In genomic region chr2:61161888-61162287, GRCh38 we compare ENCODE assay signal across 14 cellular contexts. TPM values are rescaled to one million over a fixed set of nuclear protein-coding genes. Genes with fewer than 3 reads are reported as not detected.
DNase-seq lines count a peak whose midpoint lies in the region; ATAC-seq, FAIRE-seq and TF ChIP-seq lines count a peak whose summit lies in the region.
"Had no signal": no experiment of that assay in that cellular context is flagged by ENCODE, and none has a peak within 500 bp of the region (broad histone marks: within the 10 kb centered on the region; RNA-seq: fewer than 3 reads in every experiment).

TSS of gene C2orf74 (plus strand) at chr2:61162188. CDS start at chr2:61162515, 327 bp downstream.

- H3K9me3 ChIP-seq in ovary = no peaks in the 10 kb centered on the region
- H3K9me3 ChIP-seq: gastrocnemius medialis, Peyer's patch had no signal

- TF ChIP-seq CTCF in Calu3 (IDR thresholded peaks at IDR 0.05; ENCODE audit: unreplicated experiment) (no peak), ovary (IDR thresholded peaks at IDR 0.05) (no peak)

- H3K27ac ChIP-seq in ovary = no peak within 1 kb of the TSS
- H3K27ac ChIP-seq: gastrocnemius medialis, Peyer's patch had no signal

- 93 to 94% (median 93%) methylated on average over 5 of the region's 5 CpGs for WGBS in ovary, 3 donors

- CTCF ChIA-PET in Calu3 (lab: Charles Lee) = no interaction called here
- CTCF ChIA-PET in activated CD4-positive, alpha-beta memory T cell treated with anti-CD3 and anti-CD28 coated beads for 36 hours (lab: Charles Lee) = no interaction called here

- H3K4me3 ChIP-seq in ovary = no peak within 1 kb of the TSS
- H3K4me3 ChIP-seq: gastrocnemius medialis, Peyer's patch had no signal

- no TSS peak for BruUV-seq in Calu3 (replicated peaks; lab: Mats Ljungman, UMichigan)

- POLR2A ChIA-PET in activated CD4-positive, alpha-beta memory T cell treated with anti-CD3 and anti-CD28 coated beads for 36 hours (lab: Charles Lee) = no interaction called here

- no peak within 1 kb of the TSS for H3K27ac Mint-ChIP-seq in Calu3 (ENCODE audit: unreplicated experiment)
- H3K27ac Mint-ChIP-seq in activated CD4-positive, alpha-beta memory T cell treated with anti-CD3 and anti-CD28 coated beads for 36 hours = no peak within 1 kb of the TSS

- no peak for TF ChIP-seq EP300 in ovary (IDR thresholded peaks at IDR 0.05)

- no peak within 1 kb of the TSS for H3K4me3 Mint-ChIP-seq in Calu3 (ENCODE audit: low read depth, unreplicated experiment)
- no peak within 1 kb of the TSS for H3K4me3 Mint-ChIP-seq in activated CD4-positive, alpha-beta memory T cell treated with anti-CD3 and anti-CD28 coated beads for 36 hours
- H3K4me3 Mint-ChIP-seq: activated T-cell treated with anti-CD3 and anti-CD28 coated beads, Interleukin-2, amount 50 U/mL, for 4 hours had no signal

- H3K4me1 Mint-ChIP-seq in Calu3 (ENCODE audit: low read depth, unreplicated experiment) = no peaks in the 10 kb centered on the region
- no peaks in the 10 kb centered on the region for H3K4me1 Mint-ChIP-seq in activated CD4-positive, alpha-beta memory T cell treated with anti-CD3 and anti-CD28 coated beads for 36 hours (ENCODE audit: low read depth)

- H3K4me1 ChIP-seq in ovary (ENCODE audit: insufficient read depth) = no peaks in the 10 kb centered on the region
- H3K4me1 ChIP-seq: gastrocnemius medialis, Peyer's patch had no signal

- H3K36me3 ChIP-seq in ovary = no peaks in the 10 kb centered on the region

- no peak for DNase-seq in Calu3
- no peak for DNase-seq in activated CD4-positive, alpha-beta memory T cell treated with anti-CD3 and anti-CD28 coated beads for 36 hours
- DNase-seq in Right ventricle myocardium superior = no peak
- DNase-seq in ovary = no peak
- DNase-seq in GM12891 (ENCODE audit: insufficient read length, low spot score) = no peak
- DNase-seq in occipital lobe (lab: John Stamatoyannopoulos, UW) = no peak
- DNase-seq in effector CD4-positive, alpha-beta T cell = no peak
- DNase-seq: activated T-cell treated with anti-CD3 and anti-CD28 coated beads, Interleukin-2, amount 50 U/mL, for 4 hours; gastrocnemius medialis; mesenchymal stem cell; NCI-H2171; Peyer's patch had no signal

- H3K27me3 Mint-ChIP-seq in Calu3 (ENCODE audit: unreplicated experiment) = no peaks in the 10 kb centered on the region
- H3K27me3 Mint-ChIP-seq in activated CD4-positive, alpha-beta memory T cell treated with anti-CD3 and anti-CD28 coated beads for 36 hours = no peaks in the 10 kb centered on the region

- H3K9me3 Mint-ChIP-seq in Calu3 (ENCODE audit: low read depth, unreplicated experiment) = peaks cover 5% of the 10 kb centered on the region
- H3K9me3 Mint-ChIP-seq in activated CD4-positive, alpha-beta memory T cell treated with anti-CD3 and anti-CD28 coated beads for 36 hours = peaks cover 9% of the 10 kb centered on the region

- no peak for FAIRE-seq in GM12891 (lab: Jason Lieb, UNC)
- FAIRE-seq: H1 had no signal

- ATAC-seq in Right ventricle myocardium superior (ENCODE audit: poor library complexity) = no peak
- no peak for ATAC-seq in GM18909 (IDR thresholded peaks at IDR 0.05; ENCODE audit: poor library complexity, unreplicated experiment)
- ATAC-seq: activated T-cell treated with anti-CD3 and anti-CD28 coated beads, Interleukin-2, amount 50 U/mL, for 4 hours; gastrocnemius medialis had no signal

- no peak for TF ChIP-seq POLR2A in ovary (IDR thresholded peaks at IDR 0.05)
- no peak for TF ChIP-seq POLR2A in GM12891 (IDR thresholded peaks at IDR 0.05; ENCODE audit: low read depth, low read length)

- intact Hi-C loops in Calu3 (cut with micrococcal nuclease; ENCODE audit: unreplicated experiment) (no loop called here), Right ventricle myocardium superior (cut with DNase I) (no loop called here), ovary (cut with DNase I) (no loop called here)
- intact Hi-C loops in activated CD4-positive, alpha-beta memory T cell treated with anti-CD3 and anti-CD28 coated beads for 36 hours (cut with micrococcal nuclease) = no loop called here

- H3K27me3 ChIP-seq in ovary = no peaks in the 10 kb centered on the region
- H3K27me3 ChIP-seq: gastrocnemius medialis, Peyer's patch had no signal

- peaks cover 22% of the 10 kb centered on the region for H3K36me3 Mint-ChIP-seq in Calu3 (ENCODE audit: insufficient read depth, unreplicated experiment)
- H3K36me3 Mint-ChIP-seq in activated CD4-positive, alpha-beta memory T cell treated with anti-CD3 and anti-CD28 coated beads for 36 hours = peaks cover 40% of the 10 kb centered on the region

TF ChIP-seq in GM12891, 5 proteins besides CTCF, POLR2A, EP300 and RAD21:
- TF ChIP-seq POLR2AphosphoS5 (IDR thresholded peaks at IDR 0.05; ENCODE audit: low read depth, low read length) = no peak
- no peak for TF ChIP-seq PAX5 (IDR thresholded peaks at IDR 0.05; ENCODE audit: insufficient read depth, low read length, severe bottlenecking)
- TF ChIP-seq TAF1 (IDR thresholded peaks at IDR 0.05; ENCODE audit: low read depth, low read length) = no peak
- no peak for TF ChIP-seq SPI1 (IDR thresholded peaks at IDR 0.05; ENCODE audit: low read depth, low read length)
- no peak for TF ChIP-seq POU2F2 (IDR thresholded peaks at IDR 0.05; ENCODE audit: low read depth, low read length)

RNA-seq across cellular contexts. Expression of gene C2orf74, which starts in this region (rescaled TPM):
- total RNA-seq in Calu3 (2022) = 17.1 and 17.4 TPM in 2 replicates
- total RNA-seq in activated CD4-positive, alpha-beta memory T cell treated with anti-CD3 and anti-CD28 coated beads for 36 hours = 10 to 100 TPM; 14.7 to 15.9 TPM
- total RNA-seq in Right ventricle myocardium superior = 30.7 TPM
- 10 to 100 TPM in 6 of 7 donors, 1 to 10 TPM in 1; 8.6 to 19.6 (median 15.6) TPM for total RNA-seq in ovary
- polyA plus RNA-seq in ovary = 10 to 100 TPM; 22.1 to 36.7 TPM
- polyA plus RNA-seq in GM12891 (2012; ENCODE audit: low read depth, missing spikeins) = 22.0 TPM
- total RNA-seq in occipital lobe = 6.9 TPM
